In the genomic region with DNA sequence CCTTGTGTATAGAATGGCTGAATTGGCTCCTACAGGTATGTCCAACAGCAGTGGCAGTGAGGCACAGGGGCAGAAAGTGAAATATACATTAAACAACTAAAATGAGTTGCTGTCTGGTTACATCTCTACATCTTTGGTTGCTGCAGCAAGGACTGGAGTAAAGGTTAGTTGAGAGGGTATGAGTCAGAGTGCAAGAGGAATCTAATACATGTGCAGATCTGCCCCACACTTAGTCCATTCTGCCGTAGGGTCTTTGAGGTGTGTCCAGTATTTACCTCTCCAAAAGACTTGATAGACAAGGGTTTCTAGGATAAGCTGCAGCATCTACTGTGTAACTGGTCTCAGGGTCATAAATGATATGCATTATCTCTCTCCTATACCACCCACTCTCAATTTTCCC, we compare ENCODE assay signal across 16 cellular contexts. TPM values are rescaled to one million over a fixed set of nuclear protein-coding genes. Genes with fewer than 3 reads are reported as not detected.
DNase-seq lines count a peak whose midpoint lies in the region; ATAC-seq and TF ChIP-seq lines count a peak whose summit lies in the region.
"Had no signal": no experiment of that assay in that cellular context is flagged by ENCODE, and none has a peak within 500 bp of the region (broad histone marks: within the 10 kb centered on the region; RNA-seq: fewer than 3 reads in every experiment).

No MANE protein-coding gene starts in this region.

- no peak overlapping the region for H3K27ac ChIP-seq in breast epithelium
- peak overlapping the region; percentile 6 for H3K27ac ChIP-seq in mammary epithelial cell (ENCODE audit: insufficient read depth, low read depth, low read length)
- H3K27ac ChIP-seq: 22Rv1 had no signal

- H3K4me3 Mint-ChIP-seq in MCF 10A (ENCODE audit: unreplicated experiment): no peak overlapping the region
- H3K4me3 Mint-ChIP-seq: CD4-positive, alpha-beta memory T cell; HFFc6 had no signal

- TF ChIP-seq CTCF in MCF 10A (IDR thresholded peaks at IDR 0.05; ENCODE audit: unreplicated experiment) (no peak), breast epithelium (IDR thresholded peaks at IDR 0.05) (no peak), mammary epithelial cell (conservative IDR thresholded peaks at IDR 0.05 in 1 of 2, IDR thresholded peaks at IDR 0.05 in 1 of 2; ENCODE audit: extremely low read depth in 1 of 2, insufficient read depth in 1 of 2, low read depth in 1 of 2, low read length in 2 of 2) (no peak)

- DNase-seq in MCF 10A (ENCODE audit: unreplicated experiment) (peak; percentile 80), breast epithelium (ENCODE audit: low spot score in 2 of 2) (no peak), mammary epithelial cell (peak; percentile 78), iris pigment epithelial cell (ENCODE audit: low read depth) (peak; percentile 27), D341Med (ENCODE audit: low spot score) (no peak)
- DNase-seq: CD4-positive, alpha-beta memory T cell; DND-41; HFFc6; NCI-H1048; NCI-H2081 treated with DMSO at 0.1 percent for 48 hours; NCI-H524 treated with DMSO at 0.1 percent for 48 hours; SIG-M5 had no signal

- peak overlapping the region; percentile 64 for H3K4me2 ChIP-seq in mammary epithelial cell (ENCODE audit: insufficient read depth, low read depth, low read length)

- BruUV-seq in MCF 10A (replicated peaks; lab: Mats Ljungman, UMichigan) (no TSS peak), mammary epithelial cell (replicated peaks; lab: Mats Ljungman, UMichigan) (no TSS peak)

- peaks cover 53% of the 10 kb centered on the region for H3K4me1 Mint-ChIP-seq in MCF 10A (ENCODE audit: insufficient read depth, unreplicated experiment)
- H3K4me1 Mint-ChIP-seq: CD4-positive, alpha-beta memory T cell had no signal

- CTCF ChIA-PET in MCF 10A (lab: Yijun Ruan, JAX): interaction anchor here (0.5 to 2.1 kb wide), 9 partner anchors 40 to 1074 kb away, joined by 3 to 7 read pairs (median 4); no protein-coding TSS in a partner anchor
- CTCF ChIA-PET in mammary epithelial cell (lab: Charles Lee; ENCODE audit: low non-redundant PET): no interaction called here

- H3K4me3 ChIP-seq in breast epithelium (no peak overlapping the region), mammary epithelial cell (replicated peaks in 1 of 3; ENCODE audit: insufficient read depth in 1 of 3, low read depth in 2 of 3, low read length in 3 of 3) (no peak overlapping the region)

- H3K4me1 ChIP-seq in breast epithelium: no peaks in the 10 kb centered on the region
- peaks cover 47% of the 10 kb centered on the region for H3K4me1 ChIP-seq in mammary epithelial cell (ENCODE audit: insufficient read depth, low read length)

- peaks cover 7% of the 10 kb centered on the region for H3K9me3 Mint-ChIP-seq in MCF 10A (ENCODE audit: unreplicated experiment)
- H3K9me3 Mint-ChIP-seq: CD4-positive, alpha-beta memory T cell; HFFc6 had no signal

- peaks cover 12% of the 10 kb centered on the region for H3K36me3 Mint-ChIP-seq in MCF 10A (ENCODE audit: insufficient read depth, unreplicated experiment)
- H3K36me3 Mint-ChIP-seq: CD4-positive, alpha-beta memory T cell had no signal

- H2AFZ ChIP-seq in mammary epithelial cell (ENCODE audit: low read depth, low read length): no peak overlapping the region

- peak overlapping the region; percentile 24 for H3K27ac Mint-ChIP-seq in MCF 10A (ENCODE audit: low read depth, unreplicated experiment)
- H3K27ac Mint-ChIP-seq: CD4-positive, alpha-beta memory T cell; HFFc6 had no signal

- TF ChIP-seq POLR2A in breast epithelium (IDR thresholded peaks at IDR 0.05): no peak

- dilution Hi-C loops in mammary epithelial cell (cut with HindIII; ENCODE audit: low sequenced_read_pairs): loop anchor here (5.0 kb wide), 2 partner anchors 48 to 57 kb away; no protein-coding TSS in a partner anchor

- H3K27me3 ChIP-seq in breast epithelium: no peaks in the 10 kb centered on the region
- no peaks in the 10 kb centered on the region for H3K27me3 ChIP-seq in mammary epithelial cell (ENCODE audit: insufficient read depth, low read length)

- POLR2A ChIA-PET in MCF 10A (lab: Yijun Ruan, JAX): interaction anchor here (0.6 to 11.8 kb wide), 13 partner anchors 9 to 245 kb away, joined by 3 to 213 read pairs (median 5); no protein-coding TSS in a partner anchor

- intact Hi-C loops in MCF 10A (cut with micrococcal nuclease): no loop called here
- intact Hi-C loops in breast epithelium (cut with DNase I; ENCODE audit: low total_unique reads): no loop called here
- intact Hi-C loops in mammary epithelial cell (cut with micrococcal nuclease): loop anchor here (1.0 to 2.0 kb wide), 2 partner anchors 41 to 245 kb away; no protein-coding TSS in a partner anchor

- H3K36me3 ChIP-seq in breast epithelium (no peaks in the 10 kb centered on the region), mammary epithelial cell (ENCODE audit: insufficient read depth, low read length) (no peaks in the 10 kb centered on the region)

- H3K9me3 ChIP-seq in breast epithelium (no peaks in the 10 kb centered on the region), mammary epithelial cell (replicated peaks; ENCODE audit: insufficient read depth, low read length) (no peaks in the 10 kb centered on the region)

- H3K27me3 Mint-ChIP-seq in MCF 10A (ENCODE audit: insufficient read depth, unreplicated experiment): no peaks in the 10 kb centered on the region

- in situ Hi-C loops in mammary epithelial cell (cut with MboI; ENCODE audit: low sequenced_read_pairs in 2 of 2): no loop called here

- H4K20me1 ChIP-seq in mammary epithelial cell (ENCODE audit: insufficient read depth, low read length): no peaks in the 10 kb centered on the region

- H3K9ac ChIP-seq in mammary epithelial cell (ENCODE audit: insufficient read depth, low read length): no peak overlapping the region

- no peaks in the 10 kb centered on the region for H3K79me2 ChIP-seq in mammary epithelial cell (ENCODE audit: insufficient read depth, low read length)

- 0% methylated on average over 1 of the region's 1 CpG for WGBS in mammary epithelial cell (ENCODE audit: low coverage, missing lambda C conversion rate)

- ATAC-seq in GM19452 (IDR thresholded peaks at IDR 0.05; ENCODE audit: unreplicated experiment) (no peak), GM21515 (IDR thresholded peaks at IDR 0.05; ENCODE audit: unreplicated experiment) (no peak), HG03354 (IDR thresholded peaks at IDR 0.05; ENCODE audit: poor library complexity, severe bottlenecking, unreplicated experiment) (no peak)

RNA-seq across cellular contexts. Expression of a gene that starts 6.2 kb away (rescaled TPM):
- 57.7 and 60.3 TPM in 2 replicates for total RNA-seq in MCF 10A (2022)
- total RNA-seq in breast epithelium: 10 to 100 TPM; 13.0 to 19.6 (median 19.3) TPM
- total RNA-seq in mammary epithelial cell: 10 to 100 TPM; 27.5 to 31.6 TPM
- polyA plus RNA-seq in mammary epithelial cell: 13.2 TPM
- polyA minus RNA-seq in mammary epithelial cell: 15.8 TPM

Comparison
In these comparisons a context has a peak if more than half of its experiments do, and no peak if none do; other contexts are left out.
1. DNase-seq: peak in MCF 10A (single experiment), mammary epithelial cell (single experiment) and iris pigment epithelial cell (single experiment); none in breast epithelium (0 of 2) and D341Med (single experiment).